Comparison of ENCODE assay signal across 36 cellular contexts in genomic region chr10:94420516-94420915, GRCh38.
"Had no signal": no experiment of that assay in that cellular context is flagged by ENCODE, and none has a peak within 500 bp of the region (broad histone marks: within the 10 kb centered on the region; RNA-seq: fewer than 3 reads in every experiment).

No MANE protein-coding gene starts in this region.

- H3K27me3 ChIP-seq: adrenal gland, body of pancreas, esophagus muscularis mucosa, foreskin keratinocyte, gastrocnemius medialis, heart left ventricle had no signal

- H3K36me3 ChIP-seq: adrenal gland, esophagus muscularis mucosa, gastrocnemius medialis, heart left ventricle, WERI-Rb-1 had no signal

- H3K27me3 Mint-ChIP-seq: activated B cell treated with CpG ODN at 0.5 μM for 24 hours had no signal

- H3K4me3 Mint-ChIP-seq: activated B cell treated with CpG ODN at 0.5 μM for 24 hours; activated CD8-positive, alpha-beta T cell treated with anti-CD3 and anti-CD28 coated beads for 36 hours; activated naive CD4-positive, alpha-beta T cell treated with anti-CD3 and anti-CD28 coated beads for 36 hours; activated naive CD4-positive, alpha-beta T cell treated with anti-CD3 and anti-CD28 coated beads, Interleukin-2, amount 50 U/mL, for 24 hours; activated naive CD8-positive, alpha-beta T cell treated with anti-CD3 and anti-CD28 coated beads for 36 hours; activated naive CD8-positive, alpha-beta T cell treated with anti-CD3 and anti-CD28 coated beads, Interleukin-2, amount 50 U/mL, for 24 hours; activated T-helper 1 cell treated with anti-CD3 and anti-CD28 coated beads, Interleukin-12 subunit alpha, Interleukin-12 subunit beta, Interleukin-2, Interleukin-4 antibody, amounts not matched to agents 30 ng/mL and 10 ng/mL and 1 ng/mL, durations not matched to agents 14 hours and 24 hours and 36 hours; effector memory CD8-positive, alpha-beta T cell; T-helper 17 cell; T-helper 2 cell treated with Interferon-gamma antibody and Interleukin-4, amounts not matched to agents 5 μg/mL and 100 μg/mL, for 36 hours had no signal

- DNase-seq: activated B cell treated with CpG ODN at 0.5 μM for 24 hours; activated CD4-positive, alpha-beta T cell treated with anti-CD3 and anti-CD28 coated beads for 48 hours; activated CD4-positive, alpha-beta T cell treated with anti-CD3 and anti-CD28 coated beads, Interleukin-2, amount 50 U/mL, for 1 hour; activated CD4-positive, alpha-beta T cell treated with anti-CD3 and anti-CD28 coated beads, Interleukin-2, amount 50 U/mL, for 48 hours; activated CD8-positive, alpha-beta memory T cell treated with anti-CD3 and anti-CD28 coated beads for 24 hours; activated CD8-positive, alpha-beta T cell treated with anti-CD3 and anti-CD28 coated beads for 36 hours; activated effector memory CD4-positive, alpha-beta T cell treated with anti-CD3 and anti-CD28 coated beads, Interleukin-2, amount 50 U/mL, for 16 hours; activated naive CD4-positive, alpha-beta T cell treated with anti-CD3 and anti-CD28 coated beads for 36 hours; activated naive CD8-positive, alpha-beta T cell treated with anti-CD3 and anti-CD28 coated beads for 36 hours; activated naive CD8-positive, alpha-beta T cell treated with anti-CD3 and anti-CD28 coated beads, Interleukin-2, amount 50 U/mL, for 24 hours; activated T-cell treated with anti-CD3 and anti-CD28 coated beads, Interleukin-2, amount 50 U/mL, for 1 hour; activated T-cell treated with anti-CD3 and anti-CD28 coated beads, Interleukin-2, amount 50 U/mL, for 48 hours; adrenal gland; amygdala; aorta; body of pancreas; caudate nucleus; cortex of kidney; dermis blood vessel endothelial cell; effector CD4-positive, alpha-beta T cell; effector memory CD8-positive, alpha-beta T cell; erythroblast; foreskin keratinocyte; gastrocnemius medialis; glutamatergic neuron; heart left ventricle; T-helper 17 cell; T1000; WERI-Rb-1 had no signal

- H3K9me3 ChIP-seq: adrenal gland, body of pancreas, gastrocnemius medialis had no signal

- H3K27ac Mint-ChIP-seq: activated B cell treated with CpG ODN at 0.5 μM for 24 hours; activated CD8-positive, alpha-beta T cell treated with anti-CD3 and anti-CD28 coated beads for 36 hours; activated naive CD4-positive, alpha-beta T cell treated with anti-CD3 and anti-CD28 coated beads for 36 hours; activated naive CD4-positive, alpha-beta T cell treated with anti-CD3 and anti-CD28 coated beads, Interleukin-2, amount 50 U/mL, for 24 hours; activated naive CD8-positive, alpha-beta T cell treated with anti-CD3 and anti-CD28 coated beads for 36 hours; activated naive CD8-positive, alpha-beta T cell treated with anti-CD3 and anti-CD28 coated beads, Interleukin-2, amount 50 U/mL, for 24 hours; activated T-helper 1 cell treated with anti-CD3 and anti-CD28 coated beads, Interleukin-12 subunit alpha, Interleukin-12 subunit beta, Interleukin-2, Interleukin-4 antibody, amounts not matched to agents 30 ng/mL and 10 ng/mL and 1 ng/mL, durations not matched to agents 14 hours and 24 hours and 36 hours; activated T-helper 2 cell treated with anti-CD3 and anti-CD28 coated beads, Interferon-gamma antibody, Interleukin-2, Interleukin-4, amounts not matched to agents 10 μg/mL and 5 μg/mL and 100 μg/mL, durations not matched to agents 14 hours and 24 hours and 36 hours; effector memory CD8-positive, alpha-beta T cell; T-helper 17 cell; T-helper 2 cell treated with Interferon-gamma antibody and Interleukin-4, amounts not matched to agents 5 μg/mL and 100 μg/mL, for 36 hours had no signal

- H3K4me1 Mint-ChIP-seq: activated naive CD4-positive, alpha-beta T cell treated with anti-CD3 and anti-CD28 coated beads, Interleukin-2, amount 50 U/mL, for 24 hours; activated naive CD8-positive, alpha-beta T cell treated with anti-CD3 and anti-CD28 coated beads for 36 hours; activated naive CD8-positive, alpha-beta T cell treated with anti-CD3 and anti-CD28 coated beads, Interleukin-2, amount 50 U/mL, for 24 hours had no signal

- FAIRE-seq: colon had no signal

- H3K9me3 Mint-ChIP-seq: activated CD8-positive, alpha-beta T cell treated with anti-CD3 and anti-CD28 coated beads for 36 hours; activated naive CD4-positive, alpha-beta T cell treated with anti-CD3 and anti-CD28 coated beads for 36 hours; activated naive CD4-positive, alpha-beta T cell treated with anti-CD3 and anti-CD28 coated beads, Interleukin-2, amount 50 U/mL, for 24 hours; activated naive CD8-positive, alpha-beta T cell treated with anti-CD3 and anti-CD28 coated beads for 36 hours; activated naive CD8-positive, alpha-beta T cell treated with anti-CD3 and anti-CD28 coated beads, Interleukin-2, amount 50 U/mL, for 24 hours; activated T-helper 1 cell treated with anti-CD3 and anti-CD28 coated beads, Interleukin-12 subunit alpha, Interleukin-12 subunit beta, Interleukin-2, Interleukin-4 antibody, amounts not matched to agents 30 ng/mL and 10 ng/mL and 1 ng/mL, durations not matched to agents 14 hours and 24 hours and 36 hours; effector memory CD8-positive, alpha-beta T cell had no signal

- H3K27ac ChIP-seq: adrenal gland, body of pancreas, esophagus muscularis mucosa, foreskin keratinocyte, gastrocnemius medialis, heart left ventricle, WERI-Rb-1 had no signal

- ATAC-seq: activated CD4-positive, CD25-positive, alpha-beta regulatory T cell treated with anti-CD3 and anti-CD28 coated beads, Interleukin-2, amount 50 U/mL, for 24 hours; activated CD8-positive, alpha-beta T cell treated with anti-CD3 and anti-CD28 coated beads for 36 hours; activated naive CD8-positive, alpha-beta T cell treated with anti-CD3 and anti-CD28 coated beads, Interleukin-2, amount 50 U/mL, for 24 hours; body of pancreas; effector memory CD8-positive, alpha-beta T cell; foreskin keratinocyte; gastrocnemius medialis; heart left ventricle; T-helper 17 cell had no signal

- H3K4me3 ChIP-seq: adrenal gland, body of pancreas, esophagus muscularis mucosa, gastrocnemius medialis, heart left ventricle had no signal
